8 cellular contexts compared by ENCODE assay signal in genomic region chr20:44909872-44910689, GRCh38. TPM values are rescaled to one million over a fixed set of nuclear protein-coding genes. Genes with fewer than 3 reads are reported as not detected.
DNase-seq lines count a peak whose midpoint lies in the region; ATAC-seq, FAIRE-seq and TF ChIP-seq lines count a peak whose summit lies in the region.

TSS of gene PABPC1L (plus strand) at chr20:44910060. CDS start at chr20:44910144, 84 bp downstream.

- 1% methylated on average over 54 to 61 of the region's 61 CpGs for WGBS in pancreas, 2 donors
- 3 to 8% methylated on average over 21 to 48 of the region's 61 CpGs for WGBS in upper lobe of left lung, 2 donors

- CTCF ChIA-PET in activated naive CD4-positive, alpha-beta T cell treated with anti-CD3 and anti-CD28 coated beads, Interleukin-2, amount 10 ng/mL, durations not matched to agents 7 days and 5 days (lab: Charles Lee): interaction anchor here (0.8 to 1.9 kb wide), 7 partner anchors 21 to 186 kb away, joined by 3 to 6 read pairs (median 3); partner anchors contain the start of gene YWHAB

- no peaks in the 10 kb centered on the region for H3K27me3 Mint-ChIP-seq in activated naive CD4-positive, alpha-beta T cell treated with anti-CD3 and anti-CD28 coated beads, Interleukin-2, amount 10 ng/mL, durations not matched to agents 7 days and 5 days

- H3K4me3 ChIP-seq in SK-N-MC (peak within 1 kb of the TSS; percentile 89), pancreas (peak within 1 kb of the TSS; percentile 50 to 95 (median 77)), upper lobe of left lung (peak within 1 kb of the TSS; percentile 7 to 81 (median 72))

- H3K27me3 ChIP-seq in pancreas: no peaks in the 10 kb centered on the region
- H3K27me3 ChIP-seq in upper lobe of left lung: no peaks in the 10 kb centered on the region

- peaks cover 26% of the 10 kb centered on the region for H3K36me3 ChIP-seq in SK-N-MC (ENCODE audit: insufficient read depth, low read length)
- H3K36me3 ChIP-seq in pancreas: peaks cover 0 to 26% (median 7%) of the 10 kb centered on the region in 3 donors
- peaks cover 0 to 38% (median 27%) of the 10 kb centered on the region in 4 donors for H3K36me3 ChIP-seq in upper lobe of left lung

- ATAC-seq in GM21619 (IDR thresholded peaks at IDR 0.05; ENCODE audit: unreplicated experiment) (peak; percentile 84), pancreas (peak; percentile 90 to 97 (median 94)), upper lobe of left lung (ENCODE audit: low FRiP score in 2 of 2) (peak; percentile 91 to 94)

- peak within 1 kb of the TSS; percentile 77 for H3K27ac Mint-ChIP-seq in activated naive CD4-positive, alpha-beta T cell treated with anti-CD3 and anti-CD28 coated beads, Interleukin-2, amount 10 ng/mL, durations not matched to agents 7 days and 5 days

- H3K9me3 Mint-ChIP-seq in activated naive CD4-positive, alpha-beta T cell treated with anti-CD3 and anti-CD28 coated beads, Interleukin-2, amount 10 ng/mL, durations not matched to agents 7 days and 5 days: no peaks in the 10 kb centered on the region

- H3K36me3 Mint-ChIP-seq in activated naive CD4-positive, alpha-beta T cell treated with anti-CD3 and anti-CD28 coated beads, Interleukin-2, amount 10 ng/mL, durations not matched to agents 7 days and 5 days: peaks cover 50% of the 10 kb centered on the region

- H3K9ac ChIP-seq in SK-N-MC (ENCODE audit: insufficient read length): peak within 1 kb of the TSS; percentile 68

- TF ChIP-seq CTCF in pancreas (IDR thresholded peaks at IDR 0.05) (no peak), upper lobe of left lung (IDR thresholded peaks at IDR 0.05) (no peak)

- H3K4me1 ChIP-seq in pancreas (peaks cover 0 to 6% (median 0%) of the 10 kb centered on the region in 3 donors), upper lobe of left lung (peaks cover 11 to 28% (median 19%) of the 10 kb centered on the region in 4 donors)

- FAIRE-seq in pancreas (lab: Jason Lieb, UNC): no peak

- TF ChIP-seq EP300 in upper lobe of left lung (IDR thresholded peaks at IDR 0.05): no peak

- peak in 1 of 4 donors; percentile 39 for TF ChIP-seq POLR2A in upper lobe of left lung (IDR thresholded peaks at IDR 0.05)

- peak; percentile 79 for DNase-seq in DMS53 treated with DMSO at 0.1 percent for 48 hours (lab: John Stamatoyannopoulos, UW; ENCODE audit: unreplicated experiment)
- peak; percentile 57 to 75 for DNase-seq in Kasumi-1 (lab: John Stamatoyannopoulos, UW)
- no peak for DNase-seq in SK-N-MC (ENCODE audit: low read depth, low spot score)
- peak; percentile 83 for DNase-seq in activated naive CD4-positive, alpha-beta T cell treated with anti-CD3 and anti-CD28 coated beads, Interleukin-2, amount 10 ng/mL, durations not matched to agents 7 days and 5 days
- DNase-seq in head of caudate nucleus: peak in 40 of 42 donors; percentile 40 to 80 (median 64)
- peak; percentile 76 to 89 (median 84) for DNase-seq in pancreas
- peak; percentile 92 to 94 for DNase-seq in upper lobe of left lung

- H3K27ac ChIP-seq in SK-N-MC (peak within 1 kb of the TSS; percentile 26; the same call in 1 of the 2 replicates), pancreas (peak within 1 kb of the TSS in 2 of 4 donors; percentile 39 to 46), upper lobe of left lung (peak within 1 kb of the TSS in 2 of 4 donors; percentile 36 to 41)

- peaks cover 45% of the 10 kb centered on the region for H3K4me1 Mint-ChIP-seq in activated naive CD4-positive, alpha-beta T cell treated with anti-CD3 and anti-CD28 coated beads, Interleukin-2, amount 10 ng/mL, durations not matched to agents 7 days and 5 days

- intact Hi-C loops in head of caudate nucleus (cut with DNase I) (no loop called here), pancreas (cut with DNase I) (no loop called here)

- no peaks in the 10 kb centered on the region for H3K9me3 ChIP-seq in SK-N-MC (ENCODE audit: low read depth, low read length)
- no peaks in the 10 kb centered on the region for H3K9me3 ChIP-seq in pancreas
- H3K9me3 ChIP-seq in upper lobe of left lung: no peaks in the 10 kb centered on the region

- H3K4me3 Mint-ChIP-seq in activated naive CD4-positive, alpha-beta T cell treated with anti-CD3 and anti-CD28 coated beads, Interleukin-2, amount 10 ng/mL, durations not matched to agents 7 days and 5 days: peak within 1 kb of the TSS; percentile 88

RNA-seq across cellular contexts. Expression of gene PABPC1L, which starts in this region (rescaled TPM):
- total RNA-seq in pancreas (10 to 100 TPM; 18.7 to 64.5 (median 22.4) TPM), upper lobe of left lung (100 to 1,000 TPM in 1 of 6 donors, 10 to 100 TPM in 5; 15.7 to 130 (median 43.7) TPM)
- polyA plus RNA-seq in pancreas: 100 to 1,000 TPM; 150 to 156 TPM
